In the genomic region with DNA sequence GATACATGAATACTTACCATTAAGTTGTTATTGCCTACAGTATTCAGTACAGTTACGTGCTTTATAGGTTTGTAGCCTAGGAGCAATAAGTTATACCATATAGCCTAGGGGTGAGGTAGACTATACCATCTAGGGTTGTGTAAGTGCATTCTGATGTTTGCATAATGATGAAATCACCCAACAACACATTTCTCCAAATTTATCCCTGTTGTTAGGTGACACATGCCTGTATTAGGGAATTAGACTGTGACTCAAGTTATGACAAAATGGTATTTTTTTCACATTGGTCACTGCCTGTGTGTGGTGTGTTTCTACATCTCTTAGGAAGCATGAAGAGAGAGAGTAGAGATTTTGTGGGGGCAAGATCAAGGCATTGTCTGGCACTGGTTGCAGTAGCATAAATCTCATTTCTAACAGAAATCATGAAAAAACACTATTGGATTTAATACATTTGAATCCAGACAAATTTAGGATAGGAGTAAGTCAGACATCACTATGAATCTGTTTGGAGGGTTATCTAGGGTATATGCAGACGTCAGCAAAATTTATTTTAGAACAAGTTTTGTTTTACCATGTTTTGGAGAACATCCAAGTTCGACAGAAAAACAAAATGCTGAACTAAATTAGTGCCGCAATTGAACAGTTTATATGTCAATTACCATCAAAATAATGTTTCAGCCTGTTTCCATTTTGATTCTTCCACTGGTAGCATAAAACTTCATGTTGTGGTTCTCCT, we compare ENCODE assay signal across 22 cellular contexts.
A peak's percentile ranks its signal among the peaks of the same experiment; 100 is the strongest.
DNase-seq lines count a peak whose midpoint lies in the region; TF ChIP-seq lines count a peak whose summit lies in the region.
"Had no signal": no experiment of that assay in that cellular context is flagged by ENCODE, and none has a peak within 500 bp of the region (broad histone marks: within the 10 kb centered on the region; RNA-seq: fewer than 3 reads in every experiment).

No MANE protein-coding gene starts in this region.

- H2AK5ac ChIP-seq in H9 (ENCODE audit: insufficient read length, low read length): no peak overlapping the region

- intact Hi-C loops in MCF 10A (cut with micrococcal nuclease) (loop anchor here (5.0 kb wide), 1 partner anchor 324 kb away; no protein-coding TSS in a partner anchor), breast epithelium (cut with DNase I; ENCODE audit: low total_unique reads) (no loop called here)

- H4K20me1 ChIP-seq in fibroblast of lung (ENCODE audit: control insufficient read depth, extremely low read depth, insufficient read depth, low read length) (no peaks in the 10 kb centered on the region), smooth muscle cell (ENCODE audit: low read depth) (no peaks in the 10 kb centered on the region), H9 (ENCODE audit: control insufficient read depth, insufficient read depth, insufficient read length) (no peaks in the 10 kb centered on the region)

- H4K8ac ChIP-seq in H9 (replicated peaks; ENCODE audit: insufficient read length, low read depth, low read length): no peak overlapping the region

- no peak overlapping the region for H3K18ac ChIP-seq in H9 (ENCODE audit: insufficient read length, low read depth, low read length)

- H3K36me3 ChIP-seq in breast epithelium (no peaks in the 10 kb centered on the region), fibroblast of lung (ENCODE audit: control insufficient read depth, insufficient read depth, low read length) (no peaks in the 10 kb centered on the region), smooth muscle cell (ENCODE audit: low read depth) (no peaks in the 10 kb centered on the region)
- H3K36me3 ChIP-seq: tibial artery had no signal

- no peaks in the 10 kb centered on the region for H3K23me2 ChIP-seq in H9 (ENCODE audit: insufficient read length, low read depth, low read length, poor library complexity, severe bottlenecking)

- H3K9me3 ChIP-seq in breast epithelium (no peaks in the 10 kb centered on the region), fibroblast of lung (ENCODE audit: control insufficient read depth, insufficient read depth, low read depth, low read length) (no peaks in the 10 kb centered on the region), smooth muscle cell (replicated peaks; ENCODE audit: low read depth) (no peaks in the 10 kb centered on the region), H9 (ENCODE audit: control insufficient read depth, low read depth, low read length) (no peaks in the 10 kb centered on the region)
- H3K9me3 ChIP-seq: tibial artery had no signal

- H3T11ph ChIP-seq in H9 (ENCODE audit: low read length): no peak overlapping the region

- H3K27ac ChIP-seq in breast epithelium (no peak overlapping the region), RWPE1 (no peak overlapping the region), fibroblast of lung (ENCODE audit: insufficient read depth, low read length) (no peak overlapping the region), smooth muscle cell (ENCODE audit: low read depth) (no peak overlapping the region), H9 (ENCODE audit: insufficient read length, low read depth, low read length) (no peak overlapping the region)
- H3K27ac ChIP-seq: dorsolateral prefrontal cortex, SK-N-MC, tibial artery had no signal

- H3K79me1 ChIP-seq in H9 (ENCODE audit: insufficient read depth, low read depth, low read length, poor library complexity, severe bottlenecking): no peaks in the 10 kb centered on the region

- TF ChIP-seq POLR2A in breast epithelium (IDR thresholded peaks at IDR 0.05): no peak

- no peak overlapping the region for H3K4me3 Mint-ChIP-seq in MCF 10A (ENCODE audit: unreplicated experiment)
- H3K4me3 Mint-ChIP-seq in H9: no peak overlapping the region
- H3K4me3 Mint-ChIP-seq: activated naive CD4-positive, alpha-beta T cell treated with anti-CD3 and anti-CD28 coated beads for 36 hours; activated T-cell treated with anti-CD3 and anti-CD28 coated beads, Interleukin-2, amount 50 U/mL, for 72 hours had no signal

- H3F3A ChIP-seq in smooth muscle cell (ENCODE audit: low read depth): no peaks in the 10 kb centered on the region

- H3K23ac ChIP-seq in H9 (ENCODE audit: insufficient read length, low read depth, low read length): no peak overlapping the region

- TF ChIP-seq CTCF in MCF 10A (IDR thresholded peaks at IDR 0.05; ENCODE audit: unreplicated experiment) (no peak), breast epithelium (IDR thresholded peaks at IDR 0.05) (no peak), RWPE1 (conservative IDR thresholded peaks at IDR 0.05; ENCODE audit: low read depth) (no peak), fibroblast of lung (conservative IDR thresholded peaks at IDR 0.05 in 1 of 2, IDR thresholded peaks at IDR 0.05 in 1 of 2; ENCODE audit: low read depth in 1 of 2, low read length in 2 of 2) (no peak), smooth muscle cell (IDR thresholded peaks at IDR 0.05; ENCODE audit: borderline replicate concordance, insufficient read depth, poor library complexity, severe bottlenecking) (no peak), H9 (conservative IDR thresholded peaks at IDR 0.05) (no peak)

- H3K79me2 ChIP-seq in fibroblast of lung (ENCODE audit: control insufficient read depth, insufficient read depth, low read length): no peaks in the 10 kb centered on the region
- H3K79me2 ChIP-seq in smooth muscle cell (ENCODE audit: low read depth): no peaks in the 10 kb centered on the region
- no peaks in the 10 kb centered on the region for H3K79me2 ChIP-seq in H9 (ENCODE audit: insufficient read depth, low read length)

- H3K9me3 Mint-ChIP-seq in MCF 10A (ENCODE audit: unreplicated experiment) (no peaks in the 10 kb centered on the region), H9 (no peaks in the 10 kb centered on the region)
- H3K9me3 Mint-ChIP-seq: activated naive CD4-positive, alpha-beta T cell treated with anti-CD3 and anti-CD28 coated beads for 36 hours; activated T-cell treated with anti-CD3 and anti-CD28 coated beads, Interleukin-2, amount 50 U/mL, for 72 hours had no signal

- no peak overlapping the region for H2BK20ac ChIP-seq in H9 (ENCODE audit: low read depth, low read length, poor library complexity, severe bottlenecking)

- H4K91ac ChIP-seq in H9 (ENCODE audit: insufficient read length, low read depth, low read length): no peak overlapping the region

- POLR2A ChIA-PET in MCF 10A (lab: Yijun Ruan, JAX): no interaction called here
- POLR2A ChIA-PET in RWPE1 (lab: Yijun Ruan, JAX; ENCODE audit: low non-redundant PET): no interaction called here

- H3K4me1 ChIP-seq in breast epithelium (no peaks in the 10 kb centered on the region), fibroblast of lung (ENCODE audit: control insufficient read depth, extremely low read depth, insufficient read depth, low read length) (no peaks in the 10 kb centered on the region), smooth muscle cell (ENCODE audit: low read depth) (no peaks in the 10 kb centered on the region), H9 (ENCODE audit: insufficient read depth, low read length) (peaks cover 3% of the 10 kb centered on the region; the same call in 1 of the 2 replicates)
- H3K4me1 ChIP-seq: tibial artery had no signal

- H3K4me1 Mint-ChIP-seq in MCF 10A (ENCODE audit: insufficient read depth, unreplicated experiment) (peaks cover 11% of the 10 kb centered on the region), H9 (peaks cover 4 to 5% of the 10 kb centered on the region in 2 experiments)

- H3K27ac Mint-ChIP-seq in MCF 10A (ENCODE audit: low read depth, unreplicated experiment) (peak overlapping the region; percentile 26), H9 (no peak overlapping the region)
- H3K27ac Mint-ChIP-seq: activated naive CD4-positive, alpha-beta T cell treated with anti-CD3 and anti-CD28 coated beads for 36 hours; activated T-cell treated with anti-CD3 and anti-CD28 coated beads, Interleukin-2, amount 50 U/mL, for 72 hours had no signal

- no peak overlapping the region for H3K14ac ChIP-seq in H9 (ENCODE audit: insufficient read depth, low read length)

- no peaks in the 10 kb centered on the region for H3K27me3 Mint-ChIP-seq in MCF 10A (ENCODE audit: insufficient read depth, unreplicated experiment)
- H3K27me3 Mint-ChIP-seq in H9 (ENCODE audit: low read depth): no peaks in the 10 kb centered on the region

- H3K4me2 ChIP-seq in fibroblast of lung (ENCODE audit: extremely low read depth, insufficient read depth, low read length) (no peak overlapping the region), smooth muscle cell (no peak overlapping the region), H9 (ENCODE audit: insufficient read depth, insufficient read length, low read length) (no peak overlapping the region)

- TSS peak; percentile 47 for BruUV-seq in MCF 10A (replicated peaks; lab: Mats Ljungman, UMichigan)

- H2AFZ ChIP-seq in fibroblast of lung (ENCODE audit: low read length): no peak overlapping the region
- H2AFZ ChIP-seq in smooth muscle cell (ENCODE audit: low read depth): peak overlapping the region; percentile 39
- H2AFZ ChIP-seq in H9 (ENCODE audit: low read length): no peak overlapping the region

- CTCF ChIA-PET in MCF 10A (lab: Yijun Ruan, JAX): no interaction called here
- CTCF ChIA-PET in RWPE1 (lab: Yijun Ruan, JAX): interaction anchor here (0.6 kb wide), 1 partner anchor 58 kb away, joined by 3 read pairs; no protein-coding TSS in a partner anchor

- H3K36me3 Mint-ChIP-seq in MCF 10A (ENCODE audit: insufficient read depth, unreplicated experiment) (no peaks in the 10 kb centered on the region), H9 (ENCODE audit: insufficient read depth in 1 of 3, low read depth in 3 of 3) (no peaks in the 10 kb centered on the region)

- 83% methylated on average over 4 of the region's 4 CpGs for WGBS in smooth muscle cell (ENCODE audit: low lambda C conversion rate)
- WGBS in H9 (ENCODE audit: extremely low coverage, insufficient read length, low lambda C conversion rate): no CpG with 5 or more reads among the region's 4 CpGs

- in situ Hi-C loops in KBM-7 (cut with MboI; ENCODE audit: low pct_unique_long_range_greater_than_20kb, low sequenced_read_pairs): no loop called here

- H4K5ac ChIP-seq in H9 (ENCODE audit: insufficient read length, low read depth, low read length): no peak overlapping the region

- DNase-seq in MCF 10A (ENCODE audit: unreplicated experiment): peak; percentile 80
- DNase-seq in breast epithelium (ENCODE audit: low spot score in 2 of 2): no peak
- DNase-seq in RWPE1 (ENCODE audit: low spot score): peak; percentile 5
- DNase-seq in fibroblast of lung (ENCODE audit: low read depth in 2 of 2): peak; percentile 1 to 17
- no peak for DNase-seq in smooth muscle cell (lab: John Stamatoyannopoulos, UW; ENCODE audit: unreplicated experiment)
- no peak for DNase-seq in KBM-7
- DNase-seq in H9: no peak
- DNase-seq in stimulated activated CD4-positive, alpha-beta T cell treated with anti-CD3 and anti-CD28 coated beads, Interleukin-1b, Interleukin-23, amount 100 ng/mL, for 48 hours: no peak
- DNase-seq: activated CD4-positive, alpha-beta T cell treated with anti-CD3 and anti-CD28 coated beads for 48 hours; activated naive CD4-positive, alpha-beta T cell treated with anti-CD3 and anti-CD28 coated beads for 36 hours; activated T-cell treated with anti-CD3 and anti-CD28 coated beads, Interleukin-2, amount 50 U/mL, for 72 hours; central memory CD4-positive, alpha-beta T cell; COR-L47; dorsolateral prefrontal cortex; kidney; NCI-H1417; stimulated activated CD4-positive, alpha-beta T cell treated with anti-CD3 and anti-CD28 coated beads, Interleukin-4, amount 100 ng/mL, for 1 hour; stimulated activated naive CD8-positive, alpha-beta T cell treated with anti-CD3 and anti-CD28 coated beads, Interleukin-15, Interleukin-2, amounts not matched to agents 100 U/mL and 50 U/mL, for 24 hours; T-helper 2 cell; tibial artery had no signal

- H2BK12ac ChIP-seq in H9 (ENCODE audit: insufficient read length, low read depth, low read length): no peak overlapping the region

- no peak overlapping the region for H2BK15ac ChIP-seq in H9 (ENCODE audit: low read depth, low read length)

- H2BK5ac ChIP-seq in H9 (ENCODE audit: insufficient read length, low read length): no peak overlapping the region

- no peak overlapping the region for H2BK120ac ChIP-seq in H9 (ENCODE audit: low read depth, low read length, poor library complexity, severe bottlenecking)

- no peak overlapping the region for H3K4ac ChIP-seq in H9 (ENCODE audit: low read depth, low read length)

- H3K4me3 ChIP-seq in breast epithelium (no peak overlapping the region), fibroblast of lung (replicated peaks in 1 of 4; ENCODE audit: control extremely low read depth in 1 of 4, insufficient read depth in 1 of 4, low read depth in 3 of 4, low read length in 4 of 4) (no peak overlapping the region), smooth muscle cell (no peak overlapping the region)
- H3K4me3 ChIP-seq: dorsolateral prefrontal cortex, lung, SK-N-MC, tibial artery had no signal

- H3K27me3 ChIP-seq in breast epithelium (no peaks in the 10 kb centered on the region), fibroblast of lung (ENCODE audit: control insufficient read depth, insufficient read depth, low read length) (no peaks in the 10 kb centered on the region), smooth muscle cell (ENCODE audit: low read depth) (no peaks in the 10 kb centered on the region), H9 (ENCODE audit: insufficient read depth, low read length) (no peaks in the 10 kb centered on the region)
- H3K27me3 ChIP-seq: dorsolateral prefrontal cortex, tibial artery had no signal

- H3K9ac ChIP-seq in fibroblast of lung (ENCODE audit: insufficient read depth, low read length) (no peak overlapping the region), smooth muscle cell (ENCODE audit: low read depth) (no peak overlapping the region), H9 (ENCODE audit: extremely low read depth, insufficient read length, low read length) (no peak overlapping the region)

- no peak overlapping the region for H3K56ac ChIP-seq in H9 (ENCODE audit: insufficient read length, low read depth, low read length)

Comparison
In these comparisons a context has a peak if more than half of its experiments do, and no peak if none do; other contexts are left out.
1. DNase-seq: peak in MCF 10A (single experiment), RWPE1 (single experiment) and fibroblast of lung (2 of 2); none in breast epithelium (0 of 2), smooth muscle cell (single experiment), KBM-7 (single experiment), H9 (single experiment) and stimulated activated CD4-positive, alpha-beta T cell treated with anti-CD3 and anti-CD28 coated beads, Interleukin-1b, Interleukin-23, amount 100 ng/mL, for 48 hours (single experiment).